1 cellular context compared by ENCODE assay signal in the genomic region with DNA sequence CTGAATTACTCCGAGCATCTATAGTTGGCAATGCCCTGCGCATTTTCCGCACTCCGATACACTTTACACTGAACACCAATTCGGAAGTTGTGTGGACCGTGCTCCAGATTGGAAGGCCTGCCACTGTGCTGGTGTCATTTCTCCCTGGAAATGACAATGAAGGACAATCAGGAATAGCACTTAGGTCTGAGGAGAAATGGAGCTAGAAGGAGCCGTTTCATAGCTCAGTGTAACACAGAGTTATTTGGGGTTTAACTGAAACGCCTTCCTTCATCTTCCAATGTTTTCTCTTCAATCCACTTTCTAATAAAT.
TF ChIP-seq lines count a peak whose summit lies in the region.

No MANE protein-coding gene starts in this region.

TF ChIP-seq in HepG2, 621 proteins besides CTCF, POLR2A, EP300 and RAD21:
- 0 out of 2 replicates have a peak, but pooled peaks have one; percentile 46 for TF ChIP-seq ZNF703 (CRISPR knock-in tag; IDR thresholded peaks at IDR 0.05; ENCODE audit: borderline replicate concordance)
- no peak for TF ChIP-seq HNRNPH1 (optimal IDR thresholded peaks at IDR 0.05; ENCODE audit: low read depth, low read length)
- 0 out of 2 replicates have a peak, but pooled peaks have one; percentile 64 for TF ChIP-seq EZH2 (conservative IDR thresholded peaks at IDR 0.05; ENCODE audit: low read depth, low read length)
- peak; percentile 27 for TF ChIP-seq HNRNPLL (IDR thresholded peaks at IDR 0.05; ENCODE audit: low read depth, low read length, poor library complexity, severe bottlenecking)
TF ChIP-seq in HepG2: peak in this region for 3.
